Comparison of ENCODE assay signal across 18 cellular contexts in the genomic region with DNA sequence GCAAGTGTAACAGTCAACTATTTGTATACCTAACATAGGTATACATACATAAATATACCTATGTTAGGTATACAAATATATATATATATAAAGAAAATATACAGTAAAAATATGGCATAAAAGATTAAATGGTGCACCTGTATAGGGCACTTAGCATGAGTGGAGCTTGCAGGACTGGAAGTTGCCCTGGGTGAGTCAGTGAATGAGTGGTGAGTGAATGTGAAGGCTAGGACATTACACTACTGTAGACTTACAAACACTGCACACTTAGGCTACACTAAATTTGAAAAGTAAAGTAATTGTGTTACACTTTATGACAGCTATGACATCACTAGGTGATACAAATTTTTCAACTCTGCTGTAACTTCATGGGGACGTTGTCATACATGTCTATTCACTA.
DNase-seq lines count a peak whose midpoint lies in the region; ATAC-seq and TF ChIP-seq lines count a peak whose summit lies in the region.
"Had no signal": no experiment of that assay in that cellular context is flagged by ENCODE, and none has a peak within 500 bp of the region (broad histone marks: within the 10 kb centered on the region; RNA-seq: fewer than 3 reads in every experiment).

No MANE protein-coding gene starts in this region.

- H3K36me3 ChIP-seq in ACC112 (ENCODE audit: insufficient read depth, low read length) = peaks cover 6% of the 10 kb centered on the region
- peaks cover 4% of the 10 kb centered on the region; the same call in 1 of the 2 replicates for H3K36me3 ChIP-seq in IMR-90 (ENCODE audit: control insufficient read depth, insufficient read depth, low read length)
- peaks cover 4% of the 10 kb centered on the region for H3K36me3 ChIP-seq in fibroblast of lung (ENCODE audit: control insufficient read depth, insufficient read depth, low read length)
- H3K36me3 ChIP-seq: HAP-1 had no signal

- no peak for TF ChIP-seq RAD21 in IMR-90 (IDR thresholded peaks at IDR 0.05; ENCODE audit: low read length)

- H3K27me3 ChIP-seq in ACC112 (ENCODE audit: insufficient read depth, low read length) (no peaks in the 10 kb centered on the region), IMR-90 (ENCODE audit: control insufficient read depth, insufficient read depth, low read length) (no peaks in the 10 kb centered on the region), fibroblast of lung (ENCODE audit: control insufficient read depth, insufficient read depth, low read length) (no peaks in the 10 kb centered on the region)

- H3K79me1 ChIP-seq in IMR-90 (ENCODE audit: low read depth in 1 of 2, low read length in 2 of 2) = 0 out of 4 replicates have a peak, but pooled peaks cover 0 to 5% of the 10 kb centered on the region in 2 experiments

- H4K8ac ChIP-seq in IMR-90 (ENCODE audit: low read depth in 2 of 2, low read length in 2 of 2) = no peak overlapping the region

- no peak overlapping the region for H3K23ac ChIP-seq in IMR-90 (ENCODE audit: low read depth, low read length)

- in situ Hi-C loops in IMR-90 (cut with MboI; ENCODE audit: low sequenced_read_pairs) (no loop called here), GM13977 (cut with MboI; ENCODE audit: low pct_unique_long_range_greater_than_20kb, low sequenced_read_pairs, unreplicated experiment) (no loop called here)

- H3K9ac ChIP-seq in IMR-90 (ENCODE audit: low read depth, low read length) (no peak overlapping the region), fibroblast of lung (ENCODE audit: insufficient read depth, low read length) (no peak overlapping the region)

- BruUV-seq in IMR-90 (replicated peaks; lab: Mats Ljungman, UMichigan) = no TSS peak

- peaks cover 4% of the 10 kb centered on the region for H3K4me1 Mint-ChIP-seq in activated T-helper 17 cell treated with anti-CD3 and anti-CD28 coated beads, Interleukin-2, amount 50 U/mL, for 72 hours

- peak overlapping the region; percentile 68 for H3K4me2 ChIP-seq in IMR-90 (ENCODE audit: low read depth, low read length)
- H3K4me2 ChIP-seq in fibroblast of lung (ENCODE audit: extremely low read depth, insufficient read depth, low read length) = no peak overlapping the region

- CTCF ChIA-PET in IMR-90 (lab: Yijun Ruan, JAX) = interaction anchor here (1.2 kb wide), 1 partner anchor 13 kb away, joined by 3 read pairs; no protein-coding TSS in a partner anchor

- H4K20me1 ChIP-seq in IMR-90 (ENCODE audit: insufficient read depth, low read length) (no peaks in the 10 kb centered on the region), fibroblast of lung (ENCODE audit: control insufficient read depth, extremely low read depth, insufficient read depth, low read length) (no peaks in the 10 kb centered on the region)

- H3K4me1 ChIP-seq in ACC112 (ENCODE audit: control insufficient read depth, insufficient read depth, low read length, unreplicated experiment) (peaks cover 47% of the 10 kb centered on the region), IMR-90 (ENCODE audit: control insufficient read depth, insufficient read depth, low read length) (peaks cover 17% of the 10 kb centered on the region), fibroblast of lung (ENCODE audit: control insufficient read depth, extremely low read depth, insufficient read depth, low read length) (peaks cover 16% of the 10 kb centered on the region)
- H3K4me1 ChIP-seq: Caco-2, HAP-1 had no signal

- no peak overlapping the region for H3K4me3 Mint-ChIP-seq in activated T-helper 17 cell treated with anti-CD3 and anti-CD28 coated beads, Interleukin-2, amount 50 U/mL, for 72 hours

- H2AFZ ChIP-seq in ACC112 (ENCODE audit: low read length, unreplicated experiment) (no peak overlapping the region), IMR-90 (replicated peaks; ENCODE audit: low read length, poor library complexity) (no peak overlapping the region), fibroblast of lung (ENCODE audit: low read length) (no peak overlapping the region)

- H3K27ac ChIP-seq in ACC112 (ENCODE audit: low read depth, low read length) (peak overlapping the region; percentile 95), IMR-90 (ENCODE audit: insufficient read depth, low read length) (no peak overlapping the region), fibroblast of lung (ENCODE audit: insufficient read depth, low read length) (peak overlapping the region; percentile 41)
- H3K27ac ChIP-seq: HL-60 had no signal

- DNase-seq in IMR-90 (peak; percentile 54), fibroblast of lung (ENCODE audit: low read depth in 2 of 2) (no peak), GM13977 (ENCODE audit: low spot score) (no peak), superior temporal gyrus (ENCODE audit: extremely low spot score) (no peak), NCI-H69 (lab: John Stamatoyannopoulos, UW) (no peak)
- DNase-seq: C1 segment of cervical spinal cord, Caco-2, DMS153, NCI-H1417 treated with DMSO at 0.1 percent for 48 hours, NCI-H2029, NCI-H510A treated with DMSO at 0.1 percent for 48 hours, SHP77 had no signal

- H3K79me2 ChIP-seq in ACC112 (ENCODE audit: control insufficient read depth, insufficient read depth, low read length, unreplicated experiment) = no peaks in the 10 kb centered on the region
- no peaks in the 10 kb centered on the region for H3K79me2 ChIP-seq in fibroblast of lung (ENCODE audit: control insufficient read depth, insufficient read depth, low read length)

- H3K4me3 ChIP-seq in ACC112 (ENCODE audit: low read depth, low read length) = no peak overlapping the region
- H3K4me3 ChIP-seq in IMR-90 (ENCODE audit: insufficient read depth, low read depth, low read length) = no peak overlapping the region
- no peak overlapping the region for H3K4me3 ChIP-seq in fibroblast of lung (replicated peaks in 1 of 4; ENCODE audit: control extremely low read depth in 1 of 4, insufficient read depth in 1 of 4, low read depth in 3 of 4, low read length in 4 of 4)
- H3K4me3 ChIP-seq: HAP-1, K562 had no signal

- intact Hi-C loops in IMR-90 (cut with micrococcal nuclease) = no loop called here

- H3K27ac Mint-ChIP-seq in activated T-helper 17 cell treated with anti-CD3 and anti-CD28 coated beads, Interleukin-2, amount 50 U/mL, for 72 hours = no peak overlapping the region

- ATAC-seq in IMR-90 (ENCODE audit: low read depth) (no peak), GM21786 (IDR thresholded peaks at IDR 0.05; ENCODE audit: unreplicated experiment) (no peak)
- ATAC-seq in activated T-helper 17 cell treated with anti-CD3 and anti-CD28 coated beads, Interleukin-2, amount 50 U/mL, for 72 hours (replicated peaks) = peak; percentile 26
- ATAC-seq: K562 had no signal

- no peak overlapping the region for H2BK20ac ChIP-seq in IMR-90 (ENCODE audit: low read depth, low read length)

- no peaks in the 10 kb centered on the region for H3K9me3 Mint-ChIP-seq in activated T-helper 17 cell treated with anti-CD3 and anti-CD28 coated beads, Interleukin-2, amount 50 U/mL, for 72 hours

- no peak overlapping the region; the same call in 1 of the 2 replicates for H3K14ac ChIP-seq in IMR-90 (replicated peaks; ENCODE audit: low read depth, low read length)

- H3K36me3 Mint-ChIP-seq in activated T-helper 17 cell treated with anti-CD3 and anti-CD28 coated beads, Interleukin-2, amount 50 U/mL, for 72 hours (ENCODE audit: low read depth) = peaks cover 20% of the 10 kb centered on the region

- POLR2A ChIA-PET in IMR-90 (lab: Charles Lee; ENCODE audit: unreplicated experiment) = no interaction called here

- no peak overlapping the region for H2AK9ac ChIP-seq in IMR-90 (replicated peaks; ENCODE audit: low read depth, low read length, poor library complexity)

- peak overlapping the region; percentile 54; the same call in 1 of the 2 replicates for H2AK5ac ChIP-seq in IMR-90 (ENCODE audit: low read depth, low read length)

- H3K27me3 Mint-ChIP-seq in activated T-helper 17 cell treated with anti-CD3 and anti-CD28 coated beads, Interleukin-2, amount 50 U/mL, for 72 hours = no peaks in the 10 kb centered on the region

- no peak overlapping the region for H4K91ac ChIP-seq in IMR-90 (ENCODE audit: insufficient read depth, low read depth, low read length)

- no peak overlapping the region for H2BK15ac ChIP-seq in IMR-90 (ENCODE audit: low read depth, low read length)

- H3K9me3 ChIP-seq in IMR-90 (ENCODE audit: control insufficient read depth, insufficient read depth, low read length) (no peaks in the 10 kb centered on the region), fibroblast of lung (ENCODE audit: control insufficient read depth, insufficient read depth, low read depth, low read length) (no peaks in the 10 kb centered on the region)
- H3K9me3 ChIP-seq: Caco-2, HAP-1 had no signal

- peaks cover 13% of the 10 kb centered on the region for H3K9me1 ChIP-seq in IMR-90 (ENCODE audit: insufficient read depth, low read length)

- no peak overlapping the region for H2BK120ac ChIP-seq in IMR-90 (ENCODE audit: low read depth, low read length)

- H4K5ac ChIP-seq in IMR-90 (ENCODE audit: low read depth, low read length) = no peak overlapping the region

- WGBS in IMR-90 (ENCODE audit: extremely low coverage in 2 of 2, insufficient read length in 1 of 2), 2 experiments = no CpG with 5 or more reads among the region's 1 CpG

- TF ChIP-seq CTCF in IMR-90 (conservative IDR thresholded peaks at IDR 0.05; ENCODE audit: low read depth, low read length) = no peak
- TF ChIP-seq CTCF in fibroblast of lung (conservative IDR thresholded peaks at IDR 0.05 in 1 of 2, IDR thresholded peaks at IDR 0.05 in 1 of 2; ENCODE audit: low read depth in 1 of 2, low read length in 2 of 2) = no peak
- no peak for TF ChIP-seq CTCF in GM13977 (IDR thresholded peaks at IDR 0.05; ENCODE audit: extremely low read depth, insufficient read depth, missing control alignments)

- no peak overlapping the region for H3K18ac ChIP-seq in IMR-90 (ENCODE audit: low read depth, low read length)

- H2BK5ac ChIP-seq in IMR-90 (ENCODE audit: low read depth, low read length, poor library complexity, severe bottlenecking) = peak overlapping the region; percentile 53

- no peak overlapping the region for H3K4ac ChIP-seq in IMR-90 (ENCODE audit: low read depth, low read length)

- TF ChIP-seq POLR2A in IMR-90 (IDR thresholded peaks at IDR 0.05; ENCODE audit: low read depth, low read length) = no peak

- dilution Hi-C loops in IMR-90 (cut with HindIII; ENCODE audit: low sequenced_read_pairs, unreplicated experiment) = no loop called here

- no peak overlapping the region; the same call in 1 of the 2 replicates for H3K56ac ChIP-seq in IMR-90 (ENCODE audit: extremely low read depth, insufficient read depth, low read length)

TF ChIP-seq in IMR-90, 13 proteins besides CTCF, POLR2A, EP300 and RAD21 (continues in another document):
- TF ChIP-seq, protein P1, sequence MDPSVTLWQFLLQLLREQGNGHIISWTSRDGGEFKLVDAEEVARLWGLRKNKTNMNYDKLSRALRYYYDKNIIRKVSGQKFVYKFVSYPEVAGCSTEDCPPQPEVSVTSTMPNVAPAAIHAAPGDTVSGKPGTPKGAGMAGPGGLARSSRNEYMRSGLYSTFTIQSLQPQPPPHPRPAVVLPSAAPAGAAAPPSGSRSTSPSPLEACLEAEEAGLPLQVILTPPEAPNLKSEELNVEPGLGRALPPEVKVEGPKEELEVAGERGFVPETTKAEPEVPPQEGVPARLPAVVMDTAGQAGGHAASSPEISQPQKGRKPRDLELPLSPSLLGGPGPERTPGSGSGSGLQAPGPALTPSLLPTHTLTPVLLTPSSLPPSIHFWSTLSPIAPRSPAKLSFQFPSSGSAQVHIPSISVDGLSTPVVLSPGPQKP (IDR thresholded peaks at IDR 0.05; ENCODE audit: borderline replicate concordance, low read depth, low read length) = no peak
- TF ChIP-seq NFE2L2 (IDR thresholded peaks at IDR 0.05; ENCODE audit: low read depth, low read length) (no peak), CEBPB (IDR thresholded peaks at IDR 0.05; ENCODE audit: low read depth, low read length) (no peak)
